Comparison of ENCODE assay signal across 8 cellular contexts in the genomic region with DNA sequence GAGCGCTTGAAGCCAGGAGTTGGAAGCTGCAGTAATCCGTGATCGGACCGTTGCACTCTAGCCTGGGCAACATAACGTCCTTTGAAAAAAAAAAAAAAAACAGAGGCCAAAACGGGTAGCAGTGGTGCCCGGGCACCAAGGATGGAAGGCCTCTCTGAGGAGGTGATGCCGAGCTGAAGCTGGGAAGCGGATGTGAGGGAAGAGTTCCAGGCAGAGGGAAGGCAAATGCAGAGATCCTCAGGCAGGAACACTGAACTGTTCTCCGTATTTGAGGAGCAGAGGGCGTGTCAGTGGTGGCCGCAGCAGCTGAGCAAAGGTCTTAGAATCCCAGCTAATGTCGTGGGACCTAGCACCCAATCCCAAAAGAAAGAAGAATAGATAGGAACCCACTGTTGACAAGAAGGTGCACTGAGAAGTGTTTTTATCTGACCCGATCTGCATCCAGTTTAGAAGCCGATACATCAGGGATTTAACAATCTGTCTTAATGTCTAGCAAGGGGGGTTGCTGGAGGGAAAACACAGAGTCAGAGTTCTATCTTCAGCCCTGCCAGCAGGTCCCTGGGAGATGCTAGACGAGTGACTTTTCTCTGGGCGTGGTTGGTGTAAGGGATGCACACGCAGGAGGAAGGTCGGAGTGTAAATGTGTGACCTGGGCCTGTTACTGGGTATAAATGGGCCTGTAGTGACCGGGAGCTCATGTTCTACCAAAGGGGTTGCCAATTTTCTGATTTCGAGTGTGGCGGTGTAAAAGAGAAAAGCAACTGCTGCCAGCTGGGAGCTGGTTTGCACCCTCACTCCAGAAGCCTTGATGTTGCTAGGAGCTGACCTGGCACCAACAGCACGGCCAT. TPM values are rescaled to one million over a fixed set of nuclear protein-coding genes. Genes with fewer than 3 reads are reported as not detected.
DNase-seq lines count a peak whose midpoint lies in the region; ATAC-seq and TF ChIP-seq lines count a peak whose summit lies in the region.

No MANE protein-coding gene starts in this region.

- H3K9me3 ChIP-seq in adrenal gland (replicated peaks in 1 of 3): no peaks in the 10 kb centered on the region
- no peaks in the 10 kb centered on the region for H3K9me3 ChIP-seq in iPS DF 6.9 (ENCODE audit: control insufficient read depth, insufficient read depth, low read length)

- no peaks in the 10 kb centered on the region for H3K36me3 ChIP-seq in adrenal gland (replicated peaks in 1 of 2)
- H3K36me3 ChIP-seq in iPS DF 6.9 (ENCODE audit: control insufficient read depth, insufficient read depth, low read length): 0 out of 2 replicates have a peak, but pooled peaks cover 3% of the 10 kb centered on the region

- ATAC-seq in sciatic nerve (peak; percentile 74), GM19397 (IDR thresholded peaks at IDR 0.05; ENCODE audit: unreplicated experiment) (no peak)

- intact Hi-C loops in adrenal gland (cut with DNase I): loop anchor here (5.0 to 10.0 kb wide), 2 partner anchors 45 to 68 kb away; partner anchors contain the start of genes HIRIP3 (in 1 of the 2), INO80E (in 1 of the 2) and TAOK2 (in 1 of the 2)
- intact Hi-C loops in sciatic nerve (cut with DNase I): loop anchor here (10.0 kb wide), 1 partner anchor 78 kb away; no protein-coding TSS in a partner anchor

- no peak for TF ChIP-seq CTCF in adrenal gland (IDR thresholded peaks at IDR 0.05)

- peak overlapping the region; percentile 58 to 93 (median 84) for H3K27ac ChIP-seq in adrenal gland
- H3K27ac ChIP-seq in iPS DF 6.9 (ENCODE audit: low read length): no peak overlapping the region

- peak; percentile 35 for DNase-seq in NCI-H2107 treated with DMSO at 0.1 percent for 48 hours (lab: John Stamatoyannopoulos, UW; ENCODE audit: unreplicated experiment)
- DNase-seq in NCI-H2107 (lab: John Stamatoyannopoulos, UW): no peak
- DNase-seq in LHCN-M2 (ENCODE audit: low read depth): peak; percentile 59
- peak; percentile 37 to 83 (median 68) for DNase-seq in adrenal gland
- no peak for DNase-seq in iPS DF 6.9 (ENCODE audit: low read depth, low spot score)
- no peak for DNase-seq in sciatic nerve (ENCODE audit: low spot score)
- DNase-seq in NCI-H2081 (lab: John Stamatoyannopoulos, UW): no peak

- H3K4me3 ChIP-seq in adrenal gland (peak overlapping the region in 3 of 4 donors; percentile 65 to 88 (median 78)), iPS DF 6.9 (ENCODE audit: low read length) (peak overlapping the region; percentile 58; the same call in 1 of the 2 replicates)

- H3K4me1 ChIP-seq in adrenal gland (replicated peaks in 1 of 2) (peaks cover 26 to 31% of the 10 kb centered on the region in 2 donors), iPS DF 6.9 (ENCODE audit: control insufficient read depth, insufficient read depth, low read length) (no peaks in the 10 kb centered on the region)

- WGBS in adrenal gland, 4 donors: 14 to 20% (median 19%) methylated on average over 23 of the region's 23 CpGs
- WGBS in iPS DF 6.9 (ENCODE audit: insufficient coverage, insufficient read length): no CpG with 5 or more reads among the region's 23 CpGs

- no peak for TF ChIP-seq POLR2A in adrenal gland (IDR thresholded peaks at IDR 0.05)

- H3K27me3 ChIP-seq in adrenal gland: no peaks in the 10 kb centered on the region
- H3K27me3 ChIP-seq in iPS DF 6.9 (ENCODE audit: control insufficient read depth, insufficient read depth, low read length): no peaks in the 10 kb centered on the region

RNA-seq across cellular contexts. Expression of gene KCTD13, which starts 0.9 kb away (rescaled TPM):
- total RNA-seq in LHCN-M2 (2014; rRNA removed) (12.2 and 18.3 TPM in 2 replicates), adrenal gland (10 to 100 TPM; 14.7 to 39.4 (median 21.4) TPM), sciatic nerve (30.4 TPM)
- polyA plus RNA-seq in LHCN-M2 (2012): 12.6 TPM
- polyA plus RNA-seq in adrenal gland: 10 to 100 TPM; 13.2 to 37.1 (median 33.3) TPM

RNA-seq across cellular contexts. Expression of gene ASPHD1, which starts 26.6 kb away (rescaled TPM):
- total RNA-seq in LHCN-M2 (2014; rRNA removed) (5.0 and 8.9 TPM in 2 replicates), adrenal gland (1 to 10 TPM in 6 of 8 donors, under 1 TPM in 2; 0.34 to 9.3 (median 4.4) TPM), sciatic nerve (5.0 TPM)
- polyA plus RNA-seq in LHCN-M2 (2012): 8.0 TPM
- polyA plus RNA-seq in adrenal gland: 10 to 100 TPM in 1 of 3 donors, 1 to 10 TPM in 2; 2.4 to 15.8 (median 7.2) TPM

RNA-seq across cellular contexts. Expression of gene SEZ6L2, which starts 27.5 kb away (rescaled TPM):
- total RNA-seq in LHCN-M2 (2014; rRNA removed): 10.9 and 15.2 TPM in 2 replicates
- polyA plus RNA-seq in LHCN-M2 (2012): 3.7 TPM
- 100 to 1,000 TPM in 1 of 8 donors, 10 to 100 TPM in 7; 25.1 to 302 (median 45.8) TPM for total RNA-seq in adrenal gland
- 10 to 100 TPM; 14.5 to 20.1 (median 20.1) TPM for polyA plus RNA-seq in adrenal gland
- total RNA-seq in sciatic nerve: 3.1 TPM

RNA-seq across cellular contexts. Expression of gene TMEM219, which starts 35.0 kb away (rescaled TPM):
- total RNA-seq in LHCN-M2 (2014; rRNA removed) (79.7 and 91.0 TPM in 2 replicates), adrenal gland (100 to 1,000 TPM; 164 to 300 (median 192) TPM), sciatic nerve (82.4 TPM)
- 159 TPM for polyA plus RNA-seq in LHCN-M2 (2012)
- 100 to 1,000 TPM; 100 to 278 (median 272) TPM for polyA plus RNA-seq in adrenal gland

RNA-seq across cellular contexts. Expression of gene TAOK2, which starts 46.8 kb away (rescaled TPM):
- total RNA-seq in LHCN-M2 (2014; rRNA removed): 87.7 and 93.3 TPM in 2 replicates
- 33.8 TPM for polyA plus RNA-seq in LHCN-M2 (2012)
- total RNA-seq in adrenal gland: 10 to 100 TPM; 57.5 to 95.0 (median 76.1) TPM
- 100 to 1,000 TPM in 1 of 3 donors, 10 to 100 TPM in 2; 36.6 to 135 (median 51.0) TPM for polyA plus RNA-seq in adrenal gland
- 51.8 TPM for total RNA-seq in sciatic nerve

Comparison
In these comparisons a context has a peak if more than half of its experiments do, and no peak if none do; other contexts are left out.
1. DNase-seq: peak in NCI-H2107 treated with DMSO at 0.1 percent for 48 hours (single experiment), LHCN-M2 (single experiment) and adrenal gland (7 of 7); none in NCI-H2107 (single experiment), iPS DF 6.9 (single experiment), sciatic nerve (single experiment) and NCI-H2081 (0 of 2).